8 cellular contexts compared by ENCODE assay signal in the genomic region with DNA sequence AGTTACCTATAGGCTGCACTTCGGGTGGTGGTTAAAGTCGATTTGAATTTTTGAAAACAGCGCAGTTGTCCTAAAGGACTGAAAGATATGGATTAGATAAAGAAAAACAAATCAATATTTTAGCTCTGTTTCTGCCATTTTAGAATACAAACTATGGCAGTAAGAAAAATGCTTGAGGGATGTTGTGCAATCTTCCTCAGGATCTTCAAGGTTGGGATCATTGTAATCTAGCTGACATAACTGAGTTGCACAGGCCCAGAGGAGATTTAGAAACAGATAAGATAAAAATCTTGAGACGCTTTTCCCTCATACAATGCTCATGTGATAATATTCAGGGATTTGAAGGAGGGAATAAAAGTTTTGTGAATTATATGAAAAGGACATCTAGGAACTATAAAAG. TPM values are rescaled to one million over a fixed set of nuclear protein-coding genes. Genes with fewer than 3 reads are reported as not detected.
DNase-seq lines count a peak whose midpoint lies in the region; ATAC-seq and TF ChIP-seq lines count a peak whose summit lies in the region.

No MANE protein-coding gene starts in this region.

- intact Hi-C loops in activated CD8-positive, alpha-beta T cell treated with anti-CD3 and anti-CD28 coated beads for 36 hours (cut with micrococcal nuclease): no loop called here
- intact Hi-C loops in mucosa of descending colon (cut with DNase I, micrococcal nuclease): no loop called here

- H3K36me3 ChIP-seq in iPS-20b (ENCODE audit: insufficient read depth, low read depth, low read length) (no peaks in the 10 kb centered on the region), thymus (ENCODE audit: control insufficient read depth, insufficient read depth) (no peaks in the 10 kb centered on the region), mucosa of descending colon (ENCODE audit: low read depth) (no peaks in the 10 kb centered on the region)

- no peaks in the 10 kb centered on the region for H3K27me3 Mint-ChIP-seq in activated T-cell treated with anti-CD3 and anti-CD28 coated beads, Interleukin-2, amount 50 U/mL, for 24 hours
- no peaks in the 10 kb centered on the region for H3K27me3 Mint-ChIP-seq in activated CD8-positive, alpha-beta T cell treated with anti-CD3 and anti-CD28 coated beads for 36 hours

- no peaks in the 10 kb centered on the region for H3K9me3 Mint-ChIP-seq in activated T-cell treated with anti-CD3 and anti-CD28 coated beads, Interleukin-2, amount 50 U/mL, for 24 hours
- no peaks in the 10 kb centered on the region for H3K9me3 Mint-ChIP-seq in activated CD8-positive, alpha-beta T cell treated with anti-CD3 and anti-CD28 coated beads for 36 hours

- no peak for DNase-seq in activated T-cell treated with anti-CD3 and anti-CD28 coated beads, Interleukin-2, amount 50 U/mL, for 24 hours
- DNase-seq in activated T-cell treated with anti-CD3 and anti-CD28 coated beads, Interleukin-2, amount 50 U/mL, for 48 hours: no peak
- no peak for DNase-seq in activated CD8-positive, alpha-beta T cell treated with anti-CD3 and anti-CD28 coated beads for 36 hours
- DNase-seq in left lobe of liver (ENCODE audit: low spot score): no peak
- no peak for DNase-seq in mucosa of descending colon

- H3K4me3 Mint-ChIP-seq in activated T-cell treated with anti-CD3 and anti-CD28 coated beads, Interleukin-2, amount 50 U/mL, for 24 hours: peak overlapping the region; percentile 99
- peak overlapping the region; percentile 88 for H3K4me3 Mint-ChIP-seq in activated CD8-positive, alpha-beta T cell treated with anti-CD3 and anti-CD28 coated beads for 36 hours

- H3K9ac ChIP-seq in iPS-20b (ENCODE audit: low read depth, low read length): peak overlapping the region; percentile 71

- H3K27ac ChIP-seq in iPS-20b (ENCODE audit: low read length) (no peak overlapping the region), thymus (ENCODE audit: low read depth) (no peak overlapping the region)

- no peak for ATAC-seq in activated CD8-positive, alpha-beta T cell treated with anti-CD3 and anti-CD28 coated beads for 36 hours
- ATAC-seq in left lobe of liver: no peak
- no peak for ATAC-seq in GM18868 (IDR thresholded peaks at IDR 0.05; ENCODE audit: unreplicated experiment)
- ATAC-seq in mucosa of descending colon: no peak

- peaks cover 56% of the 10 kb centered on the region for H3K36me3 Mint-ChIP-seq in activated T-cell treated with anti-CD3 and anti-CD28 coated beads, Interleukin-2, amount 50 U/mL, for 24 hours (ENCODE audit: low read depth)
- peaks cover 27% of the 10 kb centered on the region for H3K36me3 Mint-ChIP-seq in activated CD8-positive, alpha-beta T cell treated with anti-CD3 and anti-CD28 coated beads for 36 hours (ENCODE audit: low read depth)

- WGBS in thymus: 28% methylated on average over 4 of the region's 4 CpGs

- H3K4me3 ChIP-seq in iPS-20b (ENCODE audit: low read length) (peak overlapping the region; percentile 92), thymus (ENCODE audit: low read length) (peak overlapping the region; percentile 64), mucosa of descending colon (no peak overlapping the region)

- H3K27ac Mint-ChIP-seq in activated T-cell treated with anti-CD3 and anti-CD28 coated beads, Interleukin-2, amount 50 U/mL, for 24 hours: peak overlapping the region; percentile 99
- H3K27ac Mint-ChIP-seq in activated CD8-positive, alpha-beta T cell treated with anti-CD3 and anti-CD28 coated beads for 36 hours: peak overlapping the region; percentile 99

- peaks cover 60% of the 10 kb centered on the region for H3K4me1 Mint-ChIP-seq in activated T-cell treated with anti-CD3 and anti-CD28 coated beads, Interleukin-2, amount 50 U/mL, for 24 hours (ENCODE audit: low read depth)
- H3K4me1 Mint-ChIP-seq in activated CD8-positive, alpha-beta T cell treated with anti-CD3 and anti-CD28 coated beads for 36 hours (ENCODE audit: low read depth): peaks cover 45% of the 10 kb centered on the region

- TF ChIP-seq CTCF in activated CD8-positive, alpha-beta T cell treated with anti-CD3 and anti-CD28 coated beads for 36 hours (IDR thresholded peaks at IDR 0.05): no peak
- TF ChIP-seq CTCF in mucosa of descending colon (IDR thresholded peaks at IDR 0.05): no peak

- no peaks in the 10 kb centered on the region for H3K9me3 ChIP-seq in iPS-20b (ENCODE audit: insufficient read depth, low read depth, low read length)
- H3K9me3 ChIP-seq in thymus (ENCODE audit: control insufficient read depth): no peaks in the 10 kb centered on the region
- H3K9me3 ChIP-seq in mucosa of descending colon: no peaks in the 10 kb centered on the region

- H3K4me1 ChIP-seq in iPS-20b (ENCODE audit: insufficient read depth, low read length) (no peaks in the 10 kb centered on the region; the same call in 1 of the 2 replicates), thymus (ENCODE audit: control insufficient read depth, insufficient read depth, low read length) (peaks cover 11% of the 10 kb centered on the region), mucosa of descending colon (ENCODE audit: low read depth) (peaks cover 13% of the 10 kb centered on the region)

- no peaks in the 10 kb centered on the region for H3K27me3 ChIP-seq in iPS-20b (ENCODE audit: insufficient read depth, low read length)
- no peaks in the 10 kb centered on the region for H3K27me3 ChIP-seq in thymus (ENCODE audit: control insufficient read depth, insufficient read depth)

- POLR2A ChIA-PET in activated CD8-positive, alpha-beta T cell treated with anti-CD3 and anti-CD28 coated beads for 36 hours (lab: Charles Lee): interaction anchor here (0.6 kb wide), 1 partner anchor 593 kb away, joined by 3 read pairs; no protein-coding TSS in a partner anchor

- CTCF ChIA-PET in activated CD8-positive, alpha-beta T cell treated with anti-CD3 and anti-CD28 coated beads for 36 hours (lab: Charles Lee): no interaction called here

RNA-seq across cellular contexts. Expression of a gene that starts 0.9 kb away (rescaled TPM):
- total RNA-seq in activated CD8-positive, alpha-beta T cell treated with anti-CD3 and anti-CD28 coated beads for 36 hours: 10 to 100 TPM; 24.9 to 33.6 TPM
- 19.4 TPM for polyA plus RNA-seq in thymus
- total RNA-seq in left lobe of liver (23.3 TPM), mucosa of descending colon (10 to 100 TPM; 10.0 to 13.6 (median 12.7) TPM)

RNA-seq across cellular contexts. Expression of a gene that starts 1.0 kb away (rescaled TPM):
- total RNA-seq in activated CD8-positive, alpha-beta T cell treated with anti-CD3 and anti-CD28 coated beads for 36 hours: 10 to 100 TPM; 35.9 to 40.8 TPM
- 13.2 TPM for polyA plus RNA-seq in thymus
- total RNA-seq in left lobe of liver (4.6 TPM), mucosa of descending colon (10 to 100 TPM in 1 of 3 donors, 1 to 10 TPM in 2; 5.6 to 13.8 (median 9.0) TPM)

RNA-seq across cellular contexts. Expression of a gene that starts 60.0 kb away (rescaled TPM):
- total RNA-seq in activated CD8-positive, alpha-beta T cell treated with anti-CD3 and anti-CD28 coated beads for 36 hours: 1 to 10 TPM; 6.6 to 8.5 TPM
- polyA plus RNA-seq in thymus: 11.8 TPM
- total RNA-seq in left lobe of liver: 36.0 TPM
- 10 to 100 TPM; 43.6 to 92.3 (median 67.7) TPM for total RNA-seq in mucosa of descending colon
